In the genomic region with DNA sequence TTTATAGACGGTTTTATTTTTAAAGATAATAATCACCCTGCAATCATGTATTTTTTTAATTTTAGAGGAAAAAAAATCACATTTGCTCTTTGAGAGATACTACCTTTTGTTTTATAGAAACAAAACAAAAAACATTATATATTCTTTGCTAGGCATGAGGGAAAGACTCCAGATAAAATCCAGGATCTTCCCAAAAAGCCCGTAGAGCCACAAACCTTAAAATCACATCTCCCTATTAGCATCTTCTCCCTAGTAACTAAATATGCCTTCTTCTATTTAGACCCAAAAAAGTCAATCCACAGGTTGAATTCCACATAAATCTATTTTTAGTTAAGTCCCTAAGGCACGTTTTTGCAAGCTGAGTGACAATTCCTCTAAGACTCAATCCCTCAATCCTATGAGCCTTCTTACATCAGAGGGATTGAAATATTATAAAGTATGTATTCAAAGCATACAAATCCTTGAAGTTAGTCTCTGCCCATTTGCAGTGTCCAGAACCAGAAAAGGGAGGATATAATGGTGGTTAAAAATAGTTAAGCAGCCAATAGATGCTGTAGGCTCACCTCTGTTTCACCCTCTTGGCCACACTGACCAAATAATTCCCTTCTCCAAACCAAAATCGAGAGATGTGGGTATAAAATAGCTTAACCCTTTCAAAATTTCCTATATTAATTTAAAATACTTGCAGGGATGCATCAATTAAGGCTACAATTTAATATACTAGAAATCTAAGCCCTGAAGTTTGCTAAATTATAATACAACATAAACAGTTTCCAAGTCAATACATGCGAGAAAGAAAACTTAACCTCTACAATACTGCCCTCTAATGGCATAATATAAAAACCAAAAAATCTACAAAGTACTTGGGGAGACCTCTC, we compare ENCODE assay signal across 8 cellular contexts.
A peak's percentile ranks its signal among the peaks of the same experiment; 100 is the strongest.
DNase-seq lines count a peak whose midpoint lies in the region; ATAC-seq, FAIRE-seq and TF ChIP-seq lines count a peak whose summit lies in the region.

No MANE protein-coding gene starts in this region.

- H3K9me3 ChIP-seq in Caco-2: no peaks in the 10 kb centered on the region
- H3K9me3 ChIP-seq in mononuclear cell (ENCODE audit: low read depth, low read length): no peaks in the 10 kb centered on the region

- H3K36me3 Mint-ChIP-seq in Caco-2 (ENCODE audit: insufficient read depth, unreplicated experiment): peaks cover 46% of the 10 kb centered on the region

- peak overlapping the region; percentile 93 for H3K4me3 Mint-ChIP-seq in Caco-2 (ENCODE audit: unreplicated experiment)

- H3K27ac Mint-ChIP-seq in Caco-2 (ENCODE audit: unreplicated experiment): peak overlapping the region; percentile 98

- H3K4me3 ChIP-seq in Caco-2 (ENCODE audit: low read depth, low read length) (peak overlapping the region; percentile 91), dorsolateral prefrontal cortex (peak overlapping the region; percentile 56 to 99 (median 87)), mononuclear cell (ENCODE audit: low read length) (peak overlapping the region; percentile 41)

- peaks cover 27% of the 10 kb centered on the region for H3K4me1 Mint-ChIP-seq in Caco-2 (ENCODE audit: low read depth, unreplicated experiment)

- H3K4me1 ChIP-seq in Caco-2 (peaks cover 30% of the 10 kb centered on the region), mononuclear cell (ENCODE audit: insufficient read depth, low read length) (peaks cover 27% of the 10 kb centered on the region)

- peak; percentile 34 to 72 for TF ChIP-seq CTCF in Caco-2 (IDR thresholded peaks at IDR 0.05; ENCODE audit: insufficient read depth in 1 of 2, low read depth in 1 of 2, low read length in 1 of 2, severe bottlenecking in 1 of 2, unreplicated experiment in 1 of 2)
- peak; percentile 55 to 89 (median 76) for TF ChIP-seq CTCF in dorsolateral prefrontal cortex (IDR thresholded peaks at IDR 0.05 in 54 of 56, conservative IDR thresholded peaks at IDR 0.05 in 2 of 56; ENCODE audit: low read depth in 1 of 56, partially characterized antibody in 56 of 56)

- peak overlapping the region; percentile 61 to 100 (median 98) for H3K27ac ChIP-seq in dorsolateral prefrontal cortex

- POLR2A ChIA-PET in Caco-2 (lab: Charles Lee): interaction anchor here (0.6 to 2.2 kb wide), 30 partner anchors 11 to 559 kb away, joined by 3 to 44 read pairs (median 7); a partner anchor contains a TSS

- no peaks in the 10 kb centered on the region for H3K9me3 Mint-ChIP-seq in Caco-2 (ENCODE audit: unreplicated experiment)

- no peak for ATAC-seq in HG03460 (IDR thresholded peaks at IDR 0.05; ENCODE audit: unreplicated experiment)

- peak; percentile 84 for FAIRE-seq in RCC 7860 (lab: Jason Lieb, UNC)

- H3K27me3 ChIP-seq in Caco-2 (replicated peaks; ENCODE audit: control insufficient read depth, insufficient read depth, low read length): no peaks in the 10 kb centered on the region
- no peaks in the 10 kb centered on the region for H3K27me3 ChIP-seq in dorsolateral prefrontal cortex
- H3K27me3 ChIP-seq in mononuclear cell (ENCODE audit: insufficient read depth, low read length): peaks cover 6% of the 10 kb centered on the region

- DNase-seq in Caco-2 (no peak), HT1080 (ENCODE audit: low read depth) (peak; percentile 71), RCC 7860 (ENCODE audit: low spot score) (peak; percentile 40), dorsolateral prefrontal cortex (no peak), activated gamma-delta T cell treated with Interleukin-2 at 50 U/mL for 16 hours (no peak), UCSD-AML1 (lab: John Stamatoyannopoulos, UW; ENCODE audit: unreplicated experiment) (no peak)

- BruUV-seq in Caco-2 (replicated peaks; lab: Mats Ljungman, UMichigan): TSS peak; percentile 11

- peaks cover 6% of the 10 kb centered on the region for H3K36me3 ChIP-seq in Caco-2 (ENCODE audit: control insufficient read depth, insufficient read depth, low read length)

- CTCF ChIA-PET in Caco-2 (lab: Charles Lee): interaction anchor here (0.6 to 1.9 kb wide), 12 partner anchors 34 to 535 kb away, joined by 3 to 9 read pairs (median 4); no protein-coding TSS in a partner anchor

- H3K27me3 Mint-ChIP-seq in Caco-2 (ENCODE audit: insufficient read depth, unreplicated experiment): no peaks in the 10 kb centered on the region

- intact Hi-C loops in Caco-2 (cut with micrococcal nuclease; ENCODE audit: unreplicated experiment) (loop anchor here (1.0 to 5.0 kb wide), 6 partner anchors 131 to 532 kb away; no protein-coding TSS in a partner anchor), dorsolateral prefrontal cortex (cut with DNase I) (loop anchor here (2.0 to 10.0 kb wide), 8 partner anchors 201 to 531 kb away; no protein-coding TSS in a partner anchor)

Comparison
In these comparisons a context has a peak if more than half of its experiments do, and no peak if none do; other contexts are left out.
1. DNase-seq: peak in HT1080 (single experiment) and RCC 7860 (single experiment); none in Caco-2 (0 of 2), dorsolateral prefrontal cortex (0 of 10), activated gamma-delta T cell treated with Interleukin-2 at 50 U/mL for 16 hours (single experiment) and UCSD-AML1 (single experiment).
2. H3K4me3 ChIP-seq: peak in every context shown above with its lines; median percentile 91 in Caco-2; 87 in dorsolateral prefrontal cortex; 41 in mononuclear cell.